In the genomic region with DNA sequence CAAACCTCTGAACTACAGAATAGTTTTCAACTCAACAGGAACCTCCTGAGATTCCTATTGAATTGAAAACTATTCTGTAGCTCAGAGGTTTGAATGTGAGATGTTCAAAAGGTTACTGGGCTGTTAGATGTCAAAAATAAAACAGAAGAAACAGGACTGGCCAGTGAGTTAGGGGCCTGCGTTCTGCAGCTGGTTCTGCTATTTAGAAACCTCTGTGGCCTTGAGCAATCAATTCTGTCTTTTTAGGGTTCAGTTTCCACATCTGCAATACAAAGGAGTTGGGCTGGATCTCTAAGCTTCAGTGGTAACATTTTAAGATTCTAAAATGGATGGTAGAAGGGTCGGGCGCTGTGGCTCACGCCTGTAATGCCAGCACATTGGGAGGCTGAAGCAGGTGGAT, we compare ENCODE assay signal across 1 cellular context.
TF ChIP-seq lines count a peak whose summit lies in the region.

No MANE protein-coding gene starts in this region.

TF ChIP-seq in IMR-90, 13 proteins besides CTCF, POLR2A, EP300 and RAD21:
- no peak for TF ChIP-seq CEBPB (IDR thresholded peaks at IDR 0.05; ENCODE audit: low read depth, low read length)
- TF ChIP-seq, protein P1, sequence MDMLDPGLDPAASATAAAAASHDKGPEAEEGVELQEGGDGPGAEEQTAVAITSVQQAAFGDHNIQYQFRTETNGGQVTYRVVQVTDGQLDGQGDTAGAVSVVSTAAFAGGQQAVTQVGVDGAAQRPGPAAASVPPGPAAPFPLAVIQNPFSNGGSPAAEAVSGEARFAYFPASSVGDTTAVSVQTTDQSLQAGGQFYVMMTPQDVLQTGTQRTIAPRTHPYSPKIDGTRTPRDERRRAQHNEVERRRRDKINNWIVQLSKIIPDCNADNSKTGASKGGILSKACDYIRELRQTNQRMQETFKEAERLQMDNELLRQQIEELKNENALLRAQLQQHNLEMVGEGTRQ (IDR thresholded peaks at IDR 0.05; ENCODE audit: low read depth, low read length), result no peak
- TF ChIP-seq MAFK (IDR thresholded peaks at IDR 0.05; ENCODE audit: low read depth, low read length), result no peak
- TF ChIP-seq RCOR1 (IDR thresholded peaks at IDR 0.05; ENCODE audit: insufficient replicate concordance, low read length), result no peak
- TF ChIP-seq CHD1 (IDR thresholded peaks at IDR 0.05; ENCODE audit: low read depth, low read length), result no peak
- no peak for TF ChIP-seq RFX5 (IDR thresholded peaks at IDR 0.05; ENCODE audit: low read depth, low read length)
- TF ChIP-seq MXI1 (IDR thresholded peaks at IDR 0.05; ENCODE audit: borderline replicate concordance, low read depth, low read length), result no peak
- TF ChIP-seq SMC3 (IDR thresholded peaks at IDR 0.05; ENCODE audit: low read depth, low read length), result no peak
- no peak for TF ChIP-seq NFE2L2 (IDR thresholded peaks at IDR 0.05; ENCODE audit: low read depth, low read length)
- TF ChIP-seq, protein P2, sequence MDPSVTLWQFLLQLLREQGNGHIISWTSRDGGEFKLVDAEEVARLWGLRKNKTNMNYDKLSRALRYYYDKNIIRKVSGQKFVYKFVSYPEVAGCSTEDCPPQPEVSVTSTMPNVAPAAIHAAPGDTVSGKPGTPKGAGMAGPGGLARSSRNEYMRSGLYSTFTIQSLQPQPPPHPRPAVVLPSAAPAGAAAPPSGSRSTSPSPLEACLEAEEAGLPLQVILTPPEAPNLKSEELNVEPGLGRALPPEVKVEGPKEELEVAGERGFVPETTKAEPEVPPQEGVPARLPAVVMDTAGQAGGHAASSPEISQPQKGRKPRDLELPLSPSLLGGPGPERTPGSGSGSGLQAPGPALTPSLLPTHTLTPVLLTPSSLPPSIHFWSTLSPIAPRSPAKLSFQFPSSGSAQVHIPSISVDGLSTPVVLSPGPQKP (IDR thresholded peaks at IDR 0.05; ENCODE audit: borderline replicate concordance, low read depth, low read length), result no peak
- TF ChIP-seq BHLHE40 (IDR thresholded peaks at IDR 0.05; ENCODE audit: low read depth, low read length), result no peak
- TF ChIP-seq MAZ (IDR thresholded peaks at IDR 0.05; ENCODE audit: borderline replicate concordance, low read depth, low read length), result no peak
- TF ChIP-seq FOS (IDR thresholded peaks at IDR 0.05; ENCODE audit: low read depth, low read length), result no peak
TF ChIP-seq in IMR-90: peak in this region for 0.
